Comparison of ENCODE assay signal across 20 cellular contexts in genomic region chr3:196008929-196009328, GRCh38.
A peak's percentile ranks its signal among the peaks of the same experiment; 100 is the strongest.
DNase-seq lines count a peak whose midpoint lies in the region; ATAC-seq and TF ChIP-seq lines count a peak whose summit lies in the region.
"Had no signal": no experiment of that assay in that cellular context is flagged by ENCODE, and none has a peak within 500 bp of the region (broad histone marks: within the 10 kb centered on the region; RNA-seq: fewer than 3 reads in every experiment).

No MANE protein-coding gene starts in this region.

- H3K9me3 ChIP-seq in endodermal cell (ENCODE audit: control insufficient read depth, low read length) (no peaks in the 10 kb centered on the region), left ventricle myocardium inferior (replicated peaks) (peaks cover 8% of the 10 kb centered on the region)
- H3K9me3 ChIP-seq: HAP-1 had no signal

- ATAC-seq in left lobe of liver: no peak
- ATAC-seq: CD8-positive, alpha-beta T cell; GM23338 had no signal

- H3K36me3 ChIP-seq in H7 (replicated peaks; ENCODE audit: control insufficient read depth, insufficient read depth, low read length) (no peaks in the 10 kb centered on the region), endodermal cell (ENCODE audit: control insufficient read depth, insufficient read depth, low read length) (no peaks in the 10 kb centered on the region), left ventricle myocardium inferior (no peaks in the 10 kb centered on the region)
- H3K36me3 ChIP-seq: BLaER1, HAP-1 had no signal

- H3K27me3 ChIP-seq in H7 (ENCODE audit: control insufficient read depth, insufficient read depth, low read length) (no peaks in the 10 kb centered on the region), endodermal cell (ENCODE audit: control insufficient read depth, insufficient read depth, low read length, poor library complexity, severe bottlenecking) (peaks cover 17% of the 10 kb centered on the region), left ventricle myocardium inferior (ENCODE audit: low read depth) (peaks cover 9% of the 10 kb centered on the region)
- H3K27me3 ChIP-seq: BLaER1 had no signal

- no peak overlapping the region for H3K4me3 ChIP-seq in H7 (ENCODE audit: insufficient read depth, low read depth, low read length)
- no peak overlapping the region for H3K4me3 ChIP-seq in endodermal cell (ENCODE audit: low read length)
- no peak overlapping the region for H3K4me3 ChIP-seq in left ventricle myocardium inferior
- H3K4me3 ChIP-seq: BLaER1, GM12878, GM23338, HAP-1 had no signal

- intact Hi-C loops in left ventricle myocardium inferior (cut with micrococcal nuclease): no loop called here

- H3K27me3 Mint-ChIP-seq in osteocyte (ENCODE audit: unreplicated experiment): peaks cover 37% of the 10 kb centered on the region
- H3K27me3 Mint-ChIP-seq in endodermal cell (ENCODE audit: insufficient read depth): peaks cover 11% of the 10 kb centered on the region

- WGBS in endodermal cell (ENCODE audit: insufficient coverage in 1 of 2, insufficient read length in 1 of 2), 2 experiments: 92 to 96% methylated on average over 3 to 9 of the region's 9 CpGs

- no peaks in the 10 kb centered on the region for H3K4me1 ChIP-seq in endodermal cell (ENCODE audit: control insufficient read depth, insufficient read depth, low read length)
- no peaks in the 10 kb centered on the region for H3K4me1 ChIP-seq in left ventricle myocardium inferior
- H3K4me1 ChIP-seq: BLaER1, HAP-1 had no signal

- H3K36me3 Mint-ChIP-seq in osteocyte (ENCODE audit: unreplicated experiment) (no peaks in the 10 kb centered on the region), endodermal cell (ENCODE audit: low read depth) (no peaks in the 10 kb centered on the region)
- H3K36me3 Mint-ChIP-seq: CD8-positive, alpha-beta T cell had no signal

- H3K9me3 Mint-ChIP-seq in osteocyte (ENCODE audit: unreplicated experiment) (peaks cover 9% of the 10 kb centered on the region), endodermal cell (peaks cover 9% of the 10 kb centered on the region)
- H3K9me3 Mint-ChIP-seq: CD8-positive, alpha-beta T cell had no signal

- DNase-seq in H7 (peak; percentile 58), left lobe of liver (ENCODE audit: low spot score) (peak; percentile 18), osteocyte (ENCODE audit: extremely low spot score, unreplicated experiment) (peak; percentile 75), endodermal cell (no peak), left ventricle myocardium inferior (no peak), COLO668 (lab: John Stamatoyannopoulos, UW; ENCODE audit: unreplicated experiment) (no peak)
- DNase-seq: CD4-positive, CD25-positive, alpha-beta regulatory T cell; CD8-positive, alpha-beta T cell; DMS 273 treated with DMSO at 0.1 percent for 48 hours; DMS79; EL; GDM1; HFFc6 had no signal

- H3K27ac ChIP-seq in endodermal cell (ENCODE audit: low read depth, low read length): no peak overlapping the region
- H3K27ac ChIP-seq in left ventricle myocardium inferior (replicated peaks): no peak overlapping the region
- H3K27ac ChIP-seq: 22Rv1, BLaER1, C4-2B had no signal

- H3K4me3 Mint-ChIP-seq in osteocyte (ENCODE audit: unreplicated experiment): no peak overlapping the region
- no peak overlapping the region for H3K4me3 Mint-ChIP-seq in endodermal cell
- H3K4me3 Mint-ChIP-seq: B cell; CD4-positive, CD25-positive, alpha-beta regulatory T cell; CD8-positive, alpha-beta T cell; GM23338; HFFc6 had no signal

- no peak overlapping the region for H3K27ac Mint-ChIP-seq in osteocyte (ENCODE audit: unreplicated experiment)
- no peak overlapping the region for H3K27ac Mint-ChIP-seq in endodermal cell
- H3K27ac Mint-ChIP-seq: B cell; CD4-positive, CD25-positive, alpha-beta regulatory T cell; CD8-positive, alpha-beta T cell; GM23338; HFFc6 had no signal

- H3K4me1 Mint-ChIP-seq in osteocyte (ENCODE audit: unreplicated experiment) (no peaks in the 10 kb centered on the region), endodermal cell (no peaks in the 10 kb centered on the region)
- H3K4me1 Mint-ChIP-seq: B cell, GM23338 had no signal

- H3K9ac ChIP-seq in endodermal cell (ENCODE audit: extremely low read depth, low read length, poor library complexity, severe bottlenecking): no peak overlapping the region
- H3K9ac ChIP-seq: BLaER1 had no signal

- no peak for TF ChIP-seq CTCF in osteocyte (IDR thresholded peaks at IDR 0.05)
- no peak for TF ChIP-seq CTCF in endodermal cell (conservative IDR thresholded peaks at IDR 0.05)
- no peak for TF ChIP-seq CTCF in left ventricle myocardium inferior (IDR thresholded peaks at IDR 0.05; ENCODE audit: borderline replicate concordance)

Comparison
In these comparisons a context has a peak if more than half of its experiments do, and no peak if none do; other contexts are left out.
1. DNase-seq: peak in H7 (single experiment), left lobe of liver (single experiment) and osteocyte (single experiment); none in endodermal cell (single experiment), left ventricle myocardium inferior (single experiment) and COLO668 (single experiment).